In the genomic region with DNA sequence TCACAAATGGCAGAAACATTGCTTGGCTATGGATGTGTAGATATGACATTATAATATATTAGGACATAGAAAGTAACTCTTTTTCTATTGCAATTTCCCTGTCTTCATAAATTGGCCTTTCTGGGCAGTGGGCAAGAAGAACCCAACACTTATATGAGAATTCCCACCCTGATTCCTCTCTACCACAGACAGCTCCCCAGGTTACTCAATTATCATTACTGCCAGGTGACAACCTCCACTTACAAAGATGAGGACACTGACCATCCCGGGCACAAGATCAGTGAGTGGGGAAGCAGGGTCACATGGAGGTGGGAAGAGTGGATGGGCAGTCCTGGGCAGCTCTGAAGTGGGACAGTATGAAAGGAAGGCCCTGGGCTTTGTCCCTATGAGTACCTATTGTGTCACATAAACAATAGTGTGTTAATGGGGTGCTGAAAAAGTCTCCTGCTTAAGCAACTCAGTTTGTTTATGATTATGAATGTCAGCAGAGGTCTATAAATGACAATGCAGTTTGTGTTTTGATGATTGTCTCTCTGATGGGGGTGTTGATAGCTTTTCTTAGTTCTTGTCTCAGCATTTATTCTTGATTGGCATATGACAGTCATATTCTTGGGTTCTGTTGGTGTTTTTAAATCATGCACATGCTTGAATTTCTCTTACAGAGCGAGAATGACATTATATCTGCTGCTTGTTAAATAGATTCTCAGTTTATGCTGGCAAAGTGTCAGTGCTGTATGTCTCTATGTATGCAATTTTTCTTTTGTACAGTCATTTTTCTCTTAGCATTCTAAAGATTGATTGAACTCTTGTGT, we compare ENCODE assay signal across 21 cellular contexts.
"Had no signal": no experiment of that assay in that cellular context is flagged by ENCODE, and none has a peak within 500 bp of the region (broad histone marks: within the 10 kb centered on the region; RNA-seq: fewer than 3 reads in every experiment).

No MANE protein-coding gene starts in this region.

- DNase-seq: colonic mucosa; dermis blood vessel endothelial cell; erythroblast; foreskin melanocyte; heart right ventricle; hypothalamus; kidney glomerular epithelial cell; mucosa of descending colon; naive thymus-derived CD8-positive, alpha-beta T cell; psoas muscle; retina; right lobe of liver; spleen; stimulated activated CD4-positive, alpha-beta T cell treated with anti-CD3 and anti-CD28 coated beads, Interleukin-15, amount 100 ng/mL, for 24 hours; stimulated activated CD4-positive, alpha-beta T cell treated with anti-CD3 and anti-CD28 coated beads, Interleukin-1b, Interleukin-23, amount 100 ng/mL, for 48 hours; stimulated activated CD4-positive, alpha-beta T cell treated with anti-CD3 and anti-CD28 coated beads, Interleukin-4, amount 100 ng/mL, for 24 hours; tibial artery; upper lobe of left lung; uterus had no signal

- H3K9me3 ChIP-seq: colonic mucosa, heart right ventricle, mucosa of descending colon, psoas muscle, right lobe of liver, spleen, tibial artery, upper lobe of left lung, uterus had no signal

- H3K27me3 ChIP-seq: colonic mucosa, heart right ventricle, right lobe of liver, spleen, tibial artery, upper lobe of left lung, uterus had no signal

- H3K4me3 Mint-ChIP-seq: naive thymus-derived CD8-positive, alpha-beta T cell; stimulated activated memory B cell treated with anti-CD40 and anti-IgM and Interleukin-4, amounts not matched to agents 10 μg/mL and 1 μg/mL and 100 μg/mL, for 72 hours; stimulated activated naive CD8-positive, alpha-beta T cell treated with anti-CD3 and anti-CD28 coated beads, Interleukin-15, Interleukin-2, amounts not matched to agents 100 ng/mL and 50 ng/mL, for 24 hours had no signal

- H3K36me3 ChIP-seq: colonic mucosa, heart right ventricle, right lobe of liver, spleen, tibial artery, upper lobe of left lung, uterus had no signal

- H3K4me1 ChIP-seq: colonic mucosa, psoas muscle, right lobe of liver, spleen, tibial artery, upper lobe of left lung, uterus had no signal

- H3K4me3 ChIP-seq: colonic mucosa, heart right ventricle, mucosa of descending colon, psoas muscle, right lobe of liver, spleen, tibial artery, upper lobe of left lung, uterus had no signal

- ATAC-seq: heart right ventricle; mucosa of descending colon; naive thymus-derived CD8-positive, alpha-beta T cell; psoas muscle; right lobe of liver; stimulated activated memory B cell treated with anti-CD40 and anti-IgM and Interleukin-4, amounts not matched to agents 10 μg/mL and 1 μg/mL and 100 μg/mL, for 72 hours had no signal

- H3K9me3 Mint-ChIP-seq: stimulated activated memory B cell treated with anti-CD40 and anti-IgM and Interleukin-4, amounts not matched to agents 10 μg/mL and 1 μg/mL and 100 μg/mL, for 72 hours; stimulated activated naive CD8-positive, alpha-beta T cell treated with anti-CD3 and anti-CD28 coated beads, Interleukin-15, Interleukin-2, amounts not matched to agents 100 ng/mL and 50 ng/mL, for 24 hours had no signal

- H3K27me3 Mint-ChIP-seq: naive thymus-derived CD8-positive, alpha-beta T cell; stimulated activated memory B cell treated with anti-CD40 and anti-IgM and Interleukin-4, amounts not matched to agents 10 μg/mL and 1 μg/mL and 100 μg/mL, for 72 hours; stimulated activated naive CD8-positive, alpha-beta T cell treated with anti-CD3 and anti-CD28 coated beads, Interleukin-15, Interleukin-2, amounts not matched to agents 100 ng/mL and 50 ng/mL, for 24 hours had no signal

- H3K4me1 Mint-ChIP-seq: naive thymus-derived CD8-positive, alpha-beta T cell; stimulated activated memory B cell treated with anti-CD40 and anti-IgM and Interleukin-4, amounts not matched to agents 10 μg/mL and 1 μg/mL and 100 μg/mL, for 72 hours had no signal

- H3K27ac Mint-ChIP-seq: naive thymus-derived CD8-positive, alpha-beta T cell; stimulated activated memory B cell treated with anti-CD40 and anti-IgM and Interleukin-4, amounts not matched to agents 10 μg/mL and 1 μg/mL and 100 μg/mL, for 72 hours; stimulated activated naive CD8-positive, alpha-beta T cell treated with anti-CD3 and anti-CD28 coated beads, Interleukin-15, Interleukin-2, amounts not matched to agents 100 ng/mL and 50 ng/mL, for 24 hours had no signal

- H3K36me3 Mint-ChIP-seq: naive thymus-derived CD8-positive, alpha-beta T cell; stimulated activated memory B cell treated with anti-CD40 and anti-IgM and Interleukin-4, amounts not matched to agents 10 μg/mL and 1 μg/mL and 100 μg/mL, for 72 hours had no signal

- H3K27ac ChIP-seq: colonic mucosa, heart right ventricle, psoas muscle, right lobe of liver, spleen, tibial artery, upper lobe of left lung, uterus had no signal
